In the genomic region with DNA sequence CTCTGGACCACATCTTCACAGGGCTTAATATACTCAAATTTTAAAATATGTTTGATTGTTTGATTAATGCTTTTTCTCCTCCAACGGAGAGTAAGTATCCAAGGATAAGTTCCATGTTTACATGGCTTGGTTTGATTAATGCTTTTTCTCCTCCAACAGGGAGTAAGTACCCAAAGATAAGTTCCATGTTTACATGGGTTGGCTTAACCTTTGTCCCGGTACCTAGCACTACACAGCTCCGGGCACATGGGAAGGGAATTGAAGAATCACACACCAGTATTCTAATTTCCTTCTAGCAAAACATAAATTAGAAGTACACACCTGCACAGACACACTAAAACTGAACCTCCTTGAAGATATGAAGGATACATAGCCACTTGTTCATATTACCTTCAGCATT, we compare ENCODE assay signal across 26 cellular contexts.
"Had no signal": no experiment of that assay in that cellular context is flagged by ENCODE, and none has a peak within 500 bp of the region (broad histone marks: within the 10 kb centered on the region; RNA-seq: fewer than 3 reads in every experiment).

No MANE protein-coding gene starts in this region.

- H3K4me1 Mint-ChIP-seq: mesothelial cell of epicardium, nephron progenitor cell had no signal

- H3K9me3 Mint-ChIP-seq: activated B cell treated with CpG ODN at 0.5 μM for 24 hours; activated T-cell treated with anti-CD3 and anti-CD28 coated beads, Interleukin-2, amount 50 U/mL, for 24 hours; activated T-helper 17 cell treated with anti-CD3 and anti-CD28 coated beads, Interleukin-2, amount 50 U/mL, for 72 hours; mesothelial cell of epicardium; nephron progenitor cell; stimulated activated naive B cell treated with anti-CD40 and anti-IgM and Interleukin-4, amounts not matched to agents 10 μg/mL and 1 μg/mL and 100 μg/mL, for 72 hours; T-helper 1 cell treated with Interleukin-12 subunit alpha and Interleukin-12 subunit beta and Interleukin-4 antibody, amounts not matched to agents 30 μg/mL and 1 μg/mL, for 36 hours; type B pancreatic cell had no signal

- H3K4me3 ChIP-seq: cardiac muscle cell, left ventricle myocardium inferior, smooth muscle cell, testis had no signal

- ATAC-seq: activated CD4-positive, alpha-beta T cell treated with anti-CD3 and anti-CD28 coated beads for 36 hours; activated T-helper 17 cell treated with anti-CD3 and anti-CD28 coated beads, Interleukin-2, amount 50 U/mL, for 72 hours; foreskin keratinocyte; sciatic nerve; stimulated activated naive B cell treated with anti-CD40 and anti-IgM and Interleukin-4, amounts not matched to agents 10 μg/mL and 1 μg/mL and 100 μg/mL, for 72 hours had no signal

- DNase-seq: activated B cell treated with CpG ODN at 0.5 μM for 24 hours; activated CD4-positive, alpha-beta T cell treated with anti-CD3 and anti-CD28 coated beads for 36 hours; activated CD4-positive, alpha-beta T cell treated with anti-CD3 and anti-CD28 coated beads, Interleukin-2, amount 50 U/mL, for 4 hours; activated CD8-positive, alpha-beta memory T cell treated with anti-CD3 and anti-CD28 coated beads for 24 hours; activated CD8-positive, alpha-beta memory T cell treated with anti-CD3 and anti-CD28 coated beads, Interleukin-2, amount 50 U/mL, for 4 hours; activated naive CD4-positive, alpha-beta T cell; activated T-cell treated with anti-CD3 and anti-CD28 coated beads, Interleukin-2, amount 50 U/mL, for 24 hours; amygdala; effector CD4-positive, alpha-beta T cell; foreskin keratinocyte; kidney; left ventricle myocardium inferior; mammary epithelial cell; nephron progenitor cell; stimulated activated CD4-positive, alpha-beta T cell treated with anti-CD3 and anti-CD28 coated beads, Interleukin-15, amount 100 ng/mL, for 24 hours; stimulated activated naive B cell treated with anti-CD40 and anti-IgM and Interleukin-4, amounts not matched to agents 10 μg/mL and 1 μg/mL and 100 μg/mL, for 72 hours; testis had no signal

- H3K27ac Mint-ChIP-seq: activated B cell treated with CpG ODN at 0.5 μM for 24 hours; activated CD4-positive, alpha-beta T cell treated with anti-CD3 and anti-CD28 coated beads for 36 hours; activated T-cell treated with anti-CD3 and anti-CD28 coated beads, Interleukin-2, amount 50 U/mL, for 24 hours; activated T-helper 17 cell treated with anti-CD3 and anti-CD28 coated beads, Interleukin-2, amount 50 U/mL, for 72 hours; nephron progenitor cell; T-helper 1 cell treated with Interleukin-12 subunit alpha and Interleukin-12 subunit beta and Interleukin-4 antibody, amounts not matched to agents 30 μg/mL and 1 μg/mL, for 36 hours; type B pancreatic cell had no signal

- FAIRE-seq: kidney had no signal

- H3K27me3 ChIP-seq: cardiac muscle cell, foreskin keratinocyte, testis had no signal

- H3K9me3 ChIP-seq: left ventricle myocardium inferior, testis had no signal

- H3K27me3 Mint-ChIP-seq: activated B cell treated with CpG ODN at 0.5 μM for 24 hours; activated CD4-positive, alpha-beta T cell treated with anti-CD3 and anti-CD28 coated beads for 36 hours; activated naive CD8-positive, alpha-beta T cell; activated T-cell treated with anti-CD3 and anti-CD28 coated beads, Interleukin-2, amount 50 U/mL, for 24 hours; activated T-helper 17 cell treated with anti-CD3 and anti-CD28 coated beads, Interleukin-2, amount 50 U/mL, for 72 hours; stimulated activated naive B cell treated with anti-CD40 and anti-IgM and Interleukin-4, amounts not matched to agents 10 μg/mL and 1 μg/mL and 100 μg/mL, for 72 hours; type B pancreatic cell had no signal

- H3K4me1 ChIP-seq: foreskin keratinocyte, testis had no signal

- H3K4me3 Mint-ChIP-seq: activated B cell treated with CpG ODN at 0.5 μM for 24 hours; activated CD4-positive, alpha-beta T cell treated with anti-CD3 and anti-CD28 coated beads for 36 hours; activated naive CD8-positive, alpha-beta T cell; activated T-cell treated with anti-CD3 and anti-CD28 coated beads, Interleukin-2, amount 50 U/mL, for 24 hours; activated T-helper 17 cell treated with anti-CD3 and anti-CD28 coated beads, Interleukin-2, amount 50 U/mL, for 72 hours; mesothelial cell of epicardium; nephron progenitor cell; stimulated activated naive B cell treated with anti-CD40 and anti-IgM and Interleukin-4, amounts not matched to agents 10 μg/mL and 1 μg/mL and 100 μg/mL, for 72 hours; T-helper 1 cell treated with Interleukin-12 subunit alpha and Interleukin-12 subunit beta and Interleukin-4 antibody, amounts not matched to agents 30 μg/mL and 1 μg/mL, for 36 hours; type B pancreatic cell had no signal

- H3K27ac ChIP-seq: cardiac muscle cell, foreskin keratinocyte, left ventricle myocardium inferior, parathyroid adenoma, testis had no signal
